In the genomic region with DNA sequence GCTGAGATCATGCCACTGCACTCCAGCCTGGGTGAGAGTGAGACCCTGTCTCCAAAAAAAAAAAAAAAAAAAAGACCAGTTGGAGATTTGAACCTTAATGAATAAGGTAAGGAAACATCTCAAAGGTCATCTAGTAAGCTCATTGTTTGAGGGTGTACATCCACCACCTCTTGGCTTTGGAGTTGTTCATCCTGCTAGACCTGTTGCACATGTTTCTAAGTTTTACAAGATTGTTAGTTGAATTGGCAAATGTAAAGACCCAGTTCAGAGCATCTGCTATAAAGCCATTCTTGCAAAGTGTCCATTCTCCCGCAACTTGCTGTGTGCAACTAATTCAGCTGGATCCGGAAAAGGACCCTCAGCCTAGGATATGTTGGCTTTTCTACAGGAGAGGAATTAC, we compare ENCODE assay signal across 2 cellular contexts.
TF ChIP-seq lines count a peak whose summit lies in the region.

No MANE protein-coding gene starts in this region.

TF ChIP-seq in A549, 52 proteins besides CTCF, POLR2A, EP300 and RAD21 (continued from another document):
- no peak for TF ChIP-seq FOSL2 (IDR thresholded peaks at IDR 0.05)
- no peak for TF ChIP-seq FOSL2 (CRISPR knock-in tag; IDR thresholded peaks at IDR 0.05)
- no peak for TF ChIP-seq JUNB (IDR thresholded peaks at IDR 0.05)
- no peak for TF ChIP-seq MAFK (IDR thresholded peaks at IDR 0.05; ENCODE audit: partially characterized antibody)
- TF ChIP-seq, protein P1, sequence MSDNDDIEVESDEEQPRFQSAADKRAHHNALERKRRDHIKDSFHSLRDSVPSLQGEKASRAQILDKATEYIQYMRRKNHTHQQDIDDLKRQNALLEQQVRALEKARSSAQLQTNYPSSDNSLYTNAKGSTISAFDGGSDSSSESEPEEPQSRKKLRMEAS (IDR thresholded peaks at IDR 0.05), result no peak
- no peak for TF ChIP-seq NFE2L2 (conservative IDR thresholded peaks at IDR 0.05; ENCODE audit: low read length)
TF ChIP-seq in A549: peak in this region for 0.

TF ChIP-seq in HEK293, 187 proteins besides CTCF, POLR2A, EP300 and RAD21 (continued from another document):
- TF ChIP-seq, protein P2, sequence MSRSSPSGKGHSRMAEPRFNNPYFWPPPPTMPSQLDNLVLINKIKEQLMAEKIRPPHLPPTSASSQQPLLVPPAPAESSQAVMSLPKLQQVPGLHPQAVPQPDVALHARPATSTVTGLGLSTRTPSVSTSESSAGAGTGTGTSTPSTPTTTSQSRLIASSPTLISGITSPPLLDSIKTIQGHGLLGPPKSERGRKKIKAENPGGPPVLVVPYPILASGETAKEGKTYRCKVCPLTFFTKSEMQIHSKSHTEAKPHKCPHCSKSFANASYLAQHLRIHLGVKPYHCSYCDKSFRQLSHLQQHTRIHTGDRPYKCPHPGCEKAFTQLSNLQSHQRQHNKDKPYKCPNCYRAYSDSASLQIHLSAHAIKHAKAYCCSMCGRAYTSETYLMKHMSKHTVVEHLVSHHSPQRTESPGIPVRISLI (tag by site-specific recombination; IDR thresholded peaks at IDR 0.05), result peak; percentile 24; the same call in 1 of the 2 replicates
- TF ChIP-seq ZNF830 (tag by site-specific recombination; IDR thresholded peaks at IDR 0.05; ENCODE audit: low read depth) (no peak), ZNF660 (tag by site-specific recombination; IDR thresholded peaks at IDR 0.05) (no peak), ZNF76 (tag by site-specific recombination; IDR thresholded peaks at IDR 0.05; ENCODE audit: borderline replicate concordance, low read depth) (no peak), ZNF433 (tag by site-specific recombination; IDR thresholded peaks at IDR 0.05; ENCODE audit: low read depth) (no peak), ZNF776 (tag by site-specific recombination; IDR thresholded peaks at IDR 0.05; ENCODE audit: borderline replicate concordance) (no peak)
- TF ChIP-seq, protein P3, sequence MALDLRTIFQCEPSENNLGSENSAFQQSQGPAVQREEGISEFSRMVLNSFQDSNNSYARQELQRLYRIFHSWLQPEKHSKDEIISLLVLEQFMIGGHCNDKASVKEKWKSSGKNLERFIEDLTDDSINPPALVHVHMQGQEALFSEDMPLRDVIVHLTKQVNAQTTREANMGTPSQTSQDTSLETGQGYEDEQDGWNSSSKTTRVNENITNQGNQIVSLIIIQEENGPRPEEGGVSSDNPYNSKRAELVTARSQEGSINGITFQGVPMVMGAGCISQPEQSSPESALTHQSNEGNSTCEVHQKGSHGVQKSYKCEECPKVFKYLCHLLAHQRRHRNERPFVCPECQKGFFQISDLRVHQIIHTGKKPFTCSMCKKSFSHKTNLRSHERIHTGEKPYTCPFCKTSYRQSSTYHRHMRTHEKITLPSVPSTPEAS (tag by site-specific recombination; IDR thresholded peaks at IDR 0.05), result no peak
